ENCODE assay signal across 32 cellular contexts in genomic region chr10:105085980-105086379, GRCh38.
"Had no signal": no experiment of that assay in that cellular context is flagged by ENCODE, and none has a peak within 500 bp of the region (broad histone marks: within the 10 kb centered on the region; RNA-seq: fewer than 3 reads in every experiment).

No MANE protein-coding gene starts in this region.

- H3K36me3 ChIP-seq: ascending aorta, cardiac muscle cell had no signal

- ATAC-seq: activated CD4-positive, alpha-beta T cell treated with anti-CD3 and anti-CD28 coated beads for 36 hours; activated CD4-positive, CD25-positive, alpha-beta regulatory T cell treated with anti-CD3 and anti-CD28 coated beads, Interleukin-2, amount 50 U/mL, for 24 hours; activated CD8-positive, alpha-beta memory T cell treated with anti-CD3 and anti-CD28 coated beads, Interleukin-2, amount 10 ng/mL, durations not matched to agents 7 days and 5 days; activated CD8-positive, alpha-beta T cell treated with anti-CD3 and anti-CD28 coated beads, Interleukin-2, amount 10 ng/mL, durations not matched to agents 7 days and 5 days; activated naive CD8-positive, alpha-beta T cell treated with anti-CD3 and anti-CD28 coated beads, Interleukin-2, amount 50 U/mL, for 24 hours had no signal

- H3K27me3 ChIP-seq: ascending aorta, cardiac muscle cell had no signal

- H3K9me3 ChIP-seq: ascending aorta had no signal

- DNase-seq: activated CD4-positive, alpha-beta memory T cell treated with anti-CD3 and anti-CD28 coated beads, Interleukin-2, amount 10 ng/mL, durations not matched to agents 7 days and 5 days; activated CD4-positive, alpha-beta T cell treated with anti-CD3 and anti-CD28 coated beads for 1 hour; activated CD4-positive, alpha-beta T cell treated with anti-CD3 and anti-CD28 coated beads for 36 hours; activated CD4-positive, alpha-beta T cell treated with anti-CD3 and anti-CD28 coated beads for 48 hours; activated CD4-positive, alpha-beta T cell treated with anti-CD3 and anti-CD28 coated beads, Interleukin-2, amount 10 ng/mL, durations not matched to agents 7 days and 5 days; activated CD4-positive, alpha-beta T cell treated with anti-CD3 and anti-CD28 coated beads, Interleukin-2, amount 50 U/mL, for 48 hours; activated CD4-positive, CD25-positive, alpha-beta regulatory T cell; activated CD8-positive, alpha-beta memory T cell treated with anti-CD3 and anti-CD28 coated beads for 24 hours; activated CD8-positive, alpha-beta memory T cell treated with anti-CD3 and anti-CD28 coated beads, Interleukin-2, amount 10 ng/mL, durations not matched to agents 7 days and 5 days; activated CD8-positive, alpha-beta memory T cell treated with anti-CD3 and anti-CD28 coated beads, Interleukin-2, amount 50 U/mL, for 48 hours; activated CD8-positive, alpha-beta T cell treated with anti-CD3 and anti-CD28 coated beads, Interleukin-2, amount 10 ng/mL, durations not matched to agents 7 days and 5 days; activated effector memory CD4-positive, alpha-beta T cell treated with Interleukin-2 at 50 U/mL for 16 hours; activated gamma-delta T cell; activated naive CD4-positive, alpha-beta T cell treated with anti-CD3 and anti-CD28 coated beads, Interleukin-2, amount 10 ng/mL, durations not matched to agents 7 days and 5 days; activated naive CD4-positive, alpha-beta T cell treated with Interleukin-2 at 50 U/mL for 16 hours; activated naive CD8-positive, alpha-beta T cell treated with anti-CD3 and anti-CD28 coated beads, Interleukin-2, amount 10 ng/mL, durations not matched to agents 7 days and 5 days; activated naive CD8-positive, alpha-beta T cell treated with anti-CD3 and anti-CD28 coated beads, Interleukin-2, amount 50 U/mL, for 24 hours; activated T-cell treated with anti-CD3 and anti-CD28 coated beads, Interleukin-2, amount 50 U/mL, for 24 hours; activated T-cell treated with anti-CD3 and anti-CD28 coated beads, Interleukin-2, amount 50 U/mL, for 48 hours; amygdala; anterior cingulate cortex; caudate nucleus; cerebellar nuclear complex; T-helper 1 cell; T-helper 2 cell; T-helper 9 cell had no signal

- H3K4me3 ChIP-seq: ascending aorta, cardiac muscle cell had no signal

- H3K27ac ChIP-seq: ascending aorta, cardiac muscle cell, VCaP had no signal

- H3K4me1 ChIP-seq: ascending aorta had no signal

- FAIRE-seq: bronchial epithelial cell, TTC549 had no signal
